ENCODE assay signal across 18 cellular contexts in genomic region chr10:33204049-33204448, GRCh38.
DNase-seq lines count a peak whose midpoint lies in the region; ATAC-seq and TF ChIP-seq lines count a peak whose summit lies in the region.
"Had no signal": no experiment of that assay in that cellular context is flagged by ENCODE, and none has a peak within 500 bp of the region (broad histone marks: within the 10 kb centered on the region; RNA-seq: fewer than 3 reads in every experiment).

No MANE protein-coding gene starts in this region.

- peaks cover 15% of the 10 kb centered on the region for H3K4me1 Mint-ChIP-seq in chondrocyte (ENCODE audit: low read depth)
- H3K4me1 Mint-ChIP-seq in activated CD8-positive, alpha-beta T cell treated with anti-CD3 and anti-CD28 coated beads for 36 hours (ENCODE audit: low read depth) = no peaks in the 10 kb centered on the region
- H3K4me1 Mint-ChIP-seq: CD8-positive, alpha-beta memory T cell had no signal

- H2BK5ac ChIP-seq in mesenchymal stem cell (ENCODE audit: low read depth, low read length, poor library complexity, severe bottlenecking) = no peak overlapping the region

- peak in 5 of 8 donors; percentile 7 to 57 (median 37) for ATAC-seq in heart right ventricle
- no peak for ATAC-seq in activated CD8-positive, alpha-beta T cell treated with anti-CD3 and anti-CD28 coated beads for 36 hours

- no peak for TF ChIP-seq POLR2A in lower leg skin (IDR thresholded peaks at IDR 0.05)

- no peak overlapping the region for H2BK15ac ChIP-seq in mesenchymal stem cell (ENCODE audit: low read depth, poor library complexity, severe bottlenecking)

- H3K79me1 ChIP-seq in mesenchymal stem cell (replicated peaks; ENCODE audit: low read length, poor library complexity, severe bottlenecking) = peaks cover 10% of the 10 kb centered on the region

- H3K18ac ChIP-seq in mesenchymal stem cell (ENCODE audit: low read depth in 1 of 2, low read length in 2 of 2) = no peak overlapping the region

- H2BK12ac ChIP-seq in mesenchymal stem cell (ENCODE audit: low read length in 2 of 2) = no peak overlapping the region

- H3K4me2 ChIP-seq in mesenchymal stem cell (ENCODE audit: low read length, poor library complexity, severe bottlenecking) = no peak overlapping the region
- H3K4me2 ChIP-seq: BLaER1 treated with 17β-estradiol and CSF1 and Interleukin-3, amounts not matched to agents 10 nM and 100 nM had no signal

- H3K27me3 Mint-ChIP-seq in chondrocyte (ENCODE audit: low read depth) = no peaks in the 10 kb centered on the region
- H3K27me3 Mint-ChIP-seq in activated CD8-positive, alpha-beta T cell treated with anti-CD3 and anti-CD28 coated beads for 36 hours = no peaks in the 10 kb centered on the region

- TF ChIP-seq CTCF in chondrocyte (IDR thresholded peaks at IDR 0.05) (no peak), heart right ventricle (IDR thresholded peaks at IDR 0.05) (no peak), lower leg skin (IDR thresholded peaks at IDR 0.05) (no peak)
- TF ChIP-seq CTCF in activated CD8-positive, alpha-beta T cell treated with anti-CD3 and anti-CD28 coated beads for 36 hours (IDR thresholded peaks at IDR 0.05) = no peak

- POLR2A ChIA-PET in activated CD8-positive, alpha-beta T cell treated with anti-CD3 and anti-CD28 coated beads for 36 hours (lab: Charles Lee) = interaction anchor here (0.6 kb wide), 1 partner anchor 88 kb away, joined by 3 read pairs; no protein-coding TSS in a partner anchor

- H3K36me3 Mint-ChIP-seq in chondrocyte (ENCODE audit: low read depth) = peaks cover 38% of the 10 kb centered on the region
- H3K36me3 Mint-ChIP-seq in activated CD8-positive, alpha-beta T cell treated with anti-CD3 and anti-CD28 coated beads for 36 hours (ENCODE audit: low read depth) = no peaks in the 10 kb centered on the region
- H3K36me3 Mint-ChIP-seq: CD8-positive, alpha-beta memory T cell had no signal

- CTCF ChIA-PET in activated CD8-positive, alpha-beta T cell treated with anti-CD3 and anti-CD28 coated beads for 36 hours (lab: Charles Lee) = interaction anchor here (4.2 kb wide), 1 partner anchor 11 kb away, joined by 29 read pairs; no protein-coding TSS in a partner anchor

- no peaks in the 10 kb centered on the region for H3K27me3 ChIP-seq in heart right ventricle
- no peaks in the 10 kb centered on the region for H3K27me3 ChIP-seq in mesenchymal stem cell (ENCODE audit: control insufficient read depth in 1 of 2, insufficient read depth in 1 of 2, low read length in 2 of 2)
- H3K27me3 ChIP-seq: BLaER1 treated with 17β-estradiol and CSF1 and Interleukin-3, amounts not matched to agents 10 nM and 100 nM had no signal

- no peak overlapping the region for H2AFZ ChIP-seq in mesenchymal stem cell (ENCODE audit: low read depth, low read length)

- no peak overlapping the region for H3K14ac ChIP-seq in mesenchymal stem cell (ENCODE audit: low read length in 2 of 2)

- H3K27ac Mint-ChIP-seq in chondrocyte (ENCODE audit: unreplicated experiment) = peak overlapping the region; percentile 70
- H3K27ac Mint-ChIP-seq in activated CD8-positive, alpha-beta T cell treated with anti-CD3 and anti-CD28 coated beads for 36 hours = no peak overlapping the region
- H3K27ac Mint-ChIP-seq: CD8-positive, alpha-beta memory T cell had no signal

- H3K23ac ChIP-seq in mesenchymal stem cell (ENCODE audit: low read length in 2 of 2) = no peak overlapping the region

- H3K4ac ChIP-seq in mesenchymal stem cell (ENCODE audit: low read depth in 1 of 2, low read length in 2 of 2) = no peak overlapping the region

- H3K4me3 Mint-ChIP-seq in chondrocyte (ENCODE audit: unreplicated experiment) = no peak overlapping the region
- H3K4me3 Mint-ChIP-seq in activated CD8-positive, alpha-beta T cell treated with anti-CD3 and anti-CD28 coated beads for 36 hours = no peak overlapping the region
- H3K4me3 Mint-ChIP-seq: CD8-positive, alpha-beta memory T cell had no signal

- peak overlapping the region in 2 of 10 donors; percentile 37 to 63 for H3K27ac ChIP-seq in heart right ventricle
- peak overlapping the region; percentile 86 for H3K27ac ChIP-seq in mesenchymal stem cell (ENCODE audit: low read length, poor library complexity, severe bottlenecking)
- H3K27ac ChIP-seq: BLaER1 treated with 17β-estradiol and CSF1 and Interleukin-3, amounts not matched to agents 10 nM and 100 nM had no signal

- H3K4me3 ChIP-seq in heart right ventricle = no peak overlapping the region
- no peak overlapping the region for H3K4me3 ChIP-seq in mesenchymal stem cell (ENCODE audit: insufficient read depth in 1 of 2, low read depth in 1 of 2, low read length in 2 of 2)
- no peak overlapping the region for H3K4me3 ChIP-seq in lower leg skin (ENCODE audit: low read depth, poor library complexity, severe bottlenecking)
- H3K4me3 ChIP-seq: BLaER1 treated with 17β-estradiol and CSF1 and Interleukin-3, amounts not matched to agents 10 nM and 100 nM had no signal

- H2AK5ac ChIP-seq in mesenchymal stem cell (ENCODE audit: low read length, severe bottlenecking) = no peak overlapping the region

- WGBS in heart right ventricle, 2 donors = 62 to 73% methylated on average over 6 of the region's 6 CpGs
- WGBS in mesenchymal stem cell = 77% methylated on average over 6 of the region's 6 CpGs
- 79 to 86% methylated on average over 6 of the region's 6 CpGs for WGBS in lower leg skin, 2 donors

- intact Hi-C loops in heart right ventricle (cut with DNase I) = no loop called here
- intact Hi-C loops in lower leg skin (cut with DNase I; ENCODE audit: low total_unique reads) = no loop called here
- intact Hi-C loops in activated CD8-positive, alpha-beta T cell treated with anti-CD3 and anti-CD28 coated beads for 36 hours (cut with micrococcal nuclease) = no loop called here

- DNase-seq in ACHN (peak; percentile 33), chondrocyte (ENCODE audit: low spot score) (no peak), heart right ventricle (no peak), mesenchymal stem cell (no peak), midbrain (lab: John Stamatoyannopoulos, UW) (no peak), NCI-H2107 treated with DMSO at 0.1 percent for 48 hours (lab: John Stamatoyannopoulos, UW; ENCODE audit: unreplicated experiment) (no peak), lower leg skin (ENCODE audit: low spot score in 2 of 2) (no peak)
- no peak for DNase-seq in activated CD8-positive, alpha-beta T cell treated with anti-CD3 and anti-CD28 coated beads for 36 hours
- DNase-seq: CD8-positive, alpha-beta memory T cell; DND-41; GF-D8; HCEC 1CT; Karpas-422; NCI-H1105; NCI-H1694; NCI-H226; NCI-H524 treated with DMSO at 0.1 percent for 48 hours had no signal

- in situ Hi-C loops in ACHN (cut with HindIII; ENCODE audit: low pct_ligation_motif_present, low pct_unique_long_range_greater_than_20kb, low sequenced_read_pairs) = no loop called here

- H3K9me3 ChIP-seq in heart right ventricle = no peaks in the 10 kb centered on the region
- no peaks in the 10 kb centered on the region for H3K9me3 ChIP-seq in mesenchymal stem cell (ENCODE audit: control insufficient read depth, low read length)

- H3K4me1 ChIP-seq in heart right ventricle = peaks cover 0 to 65% (median 17%) of the 10 kb centered on the region in 9 donors
- peaks cover 2% of the 10 kb centered on the region for H3K4me1 ChIP-seq in mesenchymal stem cell (ENCODE audit: control insufficient read depth, insufficient read depth, low read depth, low read length)

- peaks cover 0 to 100% (median 80%) of the 10 kb centered on the region in 9 donors for H3K36me3 ChIP-seq in heart right ventricle
- H3K36me3 ChIP-seq in mesenchymal stem cell (ENCODE audit: control insufficient read depth in 1 of 2, insufficient read depth in 2 of 2, low read depth in 1 of 2, low read length in 2 of 2) = peaks cover 20 to 91% of the 10 kb centered on the region in 2 experiments

- H3K9ac ChIP-seq in mesenchymal stem cell (ENCODE audit: low read length) = no peak overlapping the region
- H3K9ac ChIP-seq: BLaER1 treated with 17β-estradiol and CSF1 and Interleukin-3, amounts not matched to agents 10 nM and 100 nM had no signal

- H2BK120ac ChIP-seq in mesenchymal stem cell (ENCODE audit: low read depth, low read length) = no peak overlapping the region

- H3K9me3 Mint-ChIP-seq in chondrocyte (ENCODE audit: low read depth) = no peaks in the 10 kb centered on the region
- no peaks in the 10 kb centered on the region for H3K9me3 Mint-ChIP-seq in activated CD8-positive, alpha-beta T cell treated with anti-CD3 and anti-CD28 coated beads for 36 hours
- H3K9me3 Mint-ChIP-seq: CD8-positive, alpha-beta memory T cell had no signal

- H4K8ac ChIP-seq in mesenchymal stem cell (ENCODE audit: low read length) = no peak overlapping the region

- no peak overlapping the region for H4K91ac ChIP-seq in mesenchymal stem cell (ENCODE audit: low read length)
